1 cellular context compared by ENCODE assay signal in genomic region chr6:105675715-105676397, GRCh38.
TF ChIP-seq lines count a peak whose summit lies in the region.

No MANE protein-coding gene starts in this region.

TF ChIP-seq in GM23338, 12 proteins besides CTCF, POLR2A, EP300 and RAD21 (continued from another document):
- TF ChIP-seq REST (IDR thresholded peaks at IDR 0.05; ENCODE audit: unreplicated experiment) (no peak), EZH2phosphoT487 (IDR thresholded peaks at IDR 0.05; ENCODE audit: unreplicated experiment) (no peak), ZNF114 (CRISPR knock-in tag; IDR thresholded peaks at IDR 0.05) (no peak), CREB1 (CRISPR knock-in tag; IDR thresholded peaks at IDR 0.05; ENCODE audit: low read depth) (no peak)
TF ChIP-seq in GM23338: peak in this region for 0.
